In genomic region chr7:129376076-129376777, GRCh38 we compare ENCODE assay signal across 8 cellular contexts. TPM values are rescaled to one million over a fixed set of nuclear protein-coding genes. Genes with fewer than 3 reads are reported as not detected.
DNase-seq lines count a peak whose midpoint lies in the region; TF ChIP-seq lines count a peak whose summit lies in the region.

No MANE protein-coding gene starts in this region.

- no peaks in the 10 kb centered on the region for H3K9me3 Mint-ChIP-seq in endothelial cell (ENCODE audit: unreplicated experiment)
- H3K9me3 Mint-ChIP-seq in neural progenitor cell: no peaks in the 10 kb centered on the region

- H3K27me3 Mint-ChIP-seq in endothelial cell (ENCODE audit: unreplicated experiment): no peaks in the 10 kb centered on the region
- H3K27me3 Mint-ChIP-seq in neural progenitor cell (ENCODE audit: insufficient read depth, low read depth): no peaks in the 10 kb centered on the region

- H3K36me3 ChIP-seq in neural progenitor cell (no peaks in the 10 kb centered on the region), uterus (no peaks in the 10 kb centered on the region)

- H3K9ac ChIP-seq in neural progenitor cell: no peak overlapping the region

- no peaks in the 10 kb centered on the region for H3K79me2 ChIP-seq in neural progenitor cell (ENCODE audit: low read depth)

- peaks cover 13% of the 10 kb centered on the region for H4K20me1 ChIP-seq in neural progenitor cell (ENCODE audit: low read depth)

- H3K27ac ChIP-seq in neural progenitor cell (peak overlapping the region; percentile 83), uterus (no peak overlapping the region)

- intact Hi-C loops in uterus (cut with DNase I; ENCODE audit: low total_unique reads): no loop called here

- no peak for TF ChIP-seq POLR2A in uterus (IDR thresholded peaks at IDR 0.05)

- no peaks in the 10 kb centered on the region for H3K27me3 ChIP-seq in neural progenitor cell
- H3K27me3 ChIP-seq in uterus: no peaks in the 10 kb centered on the region

- H3K4me3 ChIP-seq in neural progenitor cell (no peak overlapping the region), uterus (no peak overlapping the region)

- H3K36me3 Mint-ChIP-seq in endothelial cell (ENCODE audit: low read depth, unreplicated experiment) (no peaks in the 10 kb centered on the region), neural progenitor cell (no peaks in the 10 kb centered on the region)

- H3K4me1 Mint-ChIP-seq in endothelial cell (ENCODE audit: unreplicated experiment): peaks cover 7% of the 10 kb centered on the region
- peaks cover 19% of the 10 kb centered on the region for H3K4me1 Mint-ChIP-seq in neural progenitor cell

- H2AFZ ChIP-seq in neural progenitor cell (replicated peaks): no peak overlapping the region

- in situ Hi-C loops in GM13977 (cut with MboI; ENCODE audit: low pct_unique_long_range_greater_than_20kb, low sequenced_read_pairs, unreplicated experiment): no loop called here

- H3K9me3 ChIP-seq in neural progenitor cell (ENCODE audit: low read depth) (no peaks in the 10 kb centered on the region), uterus (no peaks in the 10 kb centered on the region)

- peaks cover 16% of the 10 kb centered on the region for H3K4me1 ChIP-seq in neural progenitor cell
- H3K4me1 ChIP-seq in uterus: no peaks in the 10 kb centered on the region

- peak overlapping the region; percentile 40 for H3K4me2 ChIP-seq in neural progenitor cell

- DNase-seq in AG08395 (ENCODE audit: low spot score) (peak; percentile 17), GM13977 (ENCODE audit: low spot score) (peak; percentile 45), NCI-H128 (lab: John Stamatoyannopoulos, UW; ENCODE audit: unreplicated experiment) (peak; percentile 6), endothelial cell (ENCODE audit: low spot score) (peak; percentile 51), neural progenitor cell (ENCODE audit: low spot score) (peak; percentile 57), T1000 (lab: John Stamatoyannopoulos, UW) (no peak), uterus (no peak)
- peak; percentile 38 to 40 for DNase-seq in activated CD4-positive, alpha-beta T cell treated with anti-CD3 and anti-CD28 coated beads for 24 hours (ENCODE audit: low read depth in 2 of 2)

- H3K4me3 Mint-ChIP-seq in endothelial cell (ENCODE audit: unreplicated experiment) (no peak overlapping the region), neural progenitor cell (no peak overlapping the region)

- TF ChIP-seq CTCF in GM13977 (IDR thresholded peaks at IDR 0.05; ENCODE audit: extremely low read depth, insufficient read depth, missing control alignments) (peak; percentile 69), endothelial cell (IDR thresholded peaks at IDR 0.05; ENCODE audit: unreplicated experiment) (peak; percentile 57), neural progenitor cell (IDR thresholded peaks at IDR 0.05) (peak; percentile 72), uterus (IDR thresholded peaks at IDR 0.05) (peak in 2 of 4 experiments; percentile 27 to 43)

- H3K27ac Mint-ChIP-seq in endothelial cell (ENCODE audit: unreplicated experiment) (no peak overlapping the region), neural progenitor cell (no peak overlapping the region)

- H3F3A ChIP-seq in neural progenitor cell (ENCODE audit: low read depth): peaks cover 19% of the 10 kb centered on the region

RNA-seq across cellular contexts. Expression of gene STRIP2, which starts 58.0 kb away (rescaled TPM):
- total RNA-seq in endothelial cell (ENCODE audit: unreplicated experiment) (9.1 TPM), neural progenitor cell (ENCODE audit: low replicate concordance) (11.6 and 12.5 TPM in 2 replicates), uterus (1 to 10 TPM in 1 of 4 donors, under 1 TPM in 1, not detected in 2; 0.37 to 2.2 TPM)

Comparison
In these comparisons a context has a peak if more than half of its experiments do, and no peak if none do; other contexts are left out.
1. DNase-seq: peak in AG08395 (single experiment), GM13977 (single experiment), NCI-H128 (single experiment), activated CD4-positive, alpha-beta T cell treated with anti-CD3 and anti-CD28 coated beads for 24 hours (2 of 2), endothelial cell (single experiment) and neural progenitor cell (single experiment); none in T1000 (single experiment) and uterus (0 of 2).